In genomic region chr11:61690706-61691377, GRCh38 we compare ENCODE assay signal across 21 cellular contexts. TPM values are rescaled to one million over a fixed set of nuclear protein-coding genes. Genes with fewer than 3 reads are reported as not detected.
DNase-seq lines count a peak whose midpoint lies in the region; ATAC-seq, FAIRE-seq and TF ChIP-seq lines count a peak whose summit lies in the region.
"Had no signal": no experiment of that assay in that cellular context is flagged by ENCODE, and none has a peak within 500 bp of the region (broad histone marks: within the 10 kb centered on the region; RNA-seq: fewer than 3 reads in every experiment).

No MANE protein-coding gene starts in this region.

- no peak for FAIRE-seq in HepG2 (lab: Jason Lieb, UNC)
- FAIRE-seq: GM12878 had no signal

- no peak overlapping the region for H2AFZ ChIP-seq in HepG2 (ENCODE audit: low read length)

- H3K9me3 Mint-ChIP-seq in natural killer cell: no peaks in the 10 kb centered on the region
- H3K9me3 Mint-ChIP-seq: activated CD4-positive, alpha-beta T cell treated with anti-CD3 and anti-CD28 coated beads, Interleukin-2, amount 10 ng/mL, durations not matched to agents 7 days and 5 days had no signal

- in situ Hi-C loops in HepG2 (cut with HindIII; ENCODE audit: extremely low pct_ligation_motif_present, low pct_unique_long_range_greater_than_20kb): no loop called here

- TF ChIP-seq CTCF in HepG2 (CRISPR knock-in tag; IDR thresholded peaks at IDR 0.05) (no peak), psoas muscle (IDR thresholded peaks at IDR 0.05) (no peak), natural killer cell (IDR thresholded peaks at IDR 0.05) (no peak)

- TF ChIP-seq EP300 in HepG2 (IDR thresholded peaks at IDR 0.05; ENCODE audit: low read depth in 2 of 2, low read length in 2 of 2) (no peak), HepG2 (CRISPR knock-in tag; IDR thresholded peaks at IDR 0.05; ENCODE audit: borderline replicate concordance) (no peak)

- H3K4me2 ChIP-seq in HepG2 (ENCODE audit: low read depth, low read length): no peak overlapping the region

- POLR2A ChIA-PET in HepG2 (lab: Yijun Ruan, JAX): no interaction called here

- H3K27me3 ChIP-seq in mucosa of rectum (ENCODE audit: control insufficient read depth in 2 of 2, insufficient read depth in 2 of 2, low read length in 2 of 2) (no peaks in the 10 kb centered on the region), HepG2 (ENCODE audit: control insufficient read depth in 1 of 2, insufficient read depth in 2 of 2, low read length in 2 of 2) (no peaks in the 10 kb centered on the region), psoas muscle (ENCODE audit: insufficient read depth in 3 of 3, low read length in 2 of 3) (no peaks in the 10 kb centered on the region)
- H3K27me3 ChIP-seq: gastroesophageal sphincter had no signal

- H3K4me3 ChIP-seq in mucosa of rectum (ENCODE audit: low read length in 2 of 2) (peak overlapping the region; percentile 4 to 7), HepG2 (replicated peaks in 1 of 3; ENCODE audit: insufficient read depth in 1 of 3, low read depth in 2 of 3, low read length in 3 of 3) (no peak overlapping the region), psoas muscle (no peak overlapping the region)
- H3K4me3 ChIP-seq: gastroesophageal sphincter, GM12878, upper lobe of left lung had no signal

- H3K9me3 ChIP-seq in mucosa of rectum (ENCODE audit: control insufficient read depth in 2 of 2, low read length in 2 of 2) (no peaks in the 10 kb centered on the region), HepG2 (ENCODE audit: low read length) (no peaks in the 10 kb centered on the region), psoas muscle (no peaks in the 10 kb centered on the region)
- H3K9me3 ChIP-seq: gastroesophageal sphincter, upper lobe of left lung had no signal

- CTCF ChIA-PET in HepG2 (lab: Yijun Ruan, JAX; ENCODE audit: low intra/inter-chr PET ratio, low total read pairs): no interaction called here

- TF ChIP-seq POLR2A in HepG2 (IDR thresholded peaks at IDR 0.05; ENCODE audit: insufficient read depth in 1 of 2, low read depth in 2 of 2, low read length in 2 of 2): no peak

- H3K4me3 Mint-ChIP-seq in natural killer cell: no peak overlapping the region
- H3K4me3 Mint-ChIP-seq: activated CD4-positive, alpha-beta T cell treated with anti-CD3 and anti-CD28 coated beads, Interleukin-2, amount 10 ng/mL, durations not matched to agents 7 days and 5 days had no signal

- ATAC-seq in HepG2: no peak
- ATAC-seq in psoas muscle: no peak
- ATAC-seq in natural killer cell: no peak
- ATAC-seq: gastroesophageal sphincter; GM12878; sciatic nerve; stimulated activated naive CD8-positive, alpha-beta T cell treated with anti-CD3 and anti-CD28 coated beads, Interleukin-15, Interleukin-2, amounts not matched to agents 100 U/mL and 50 U/mL, for 24 hours had no signal

- peaks cover 7% of the 10 kb centered on the region for H4K20me1 ChIP-seq in HepG2 (ENCODE audit: insufficient read depth, low read length)

- H3K36me3 Mint-ChIP-seq in natural killer cell: no peaks in the 10 kb centered on the region

- BruUV-seq in HepG2 (replicated peaks; lab: Mats Ljungman, UMichigan): no TSS peak

- DNase-seq in COLO668 (lab: John Stamatoyannopoulos, UW; ENCODE audit: unreplicated experiment) (peak; percentile 44), NCI-H128 (lab: John Stamatoyannopoulos, UW; ENCODE audit: unreplicated experiment) (peak; percentile 46), NCI-H345 treated with DMSO at 0.1 percent for 48 hours (lab: John Stamatoyannopoulos, UW; ENCODE audit: unreplicated experiment) (peak; percentile 86), HepG2 (ENCODE audit: low spot score) (no peak), NCI-H1048 (lab: John Stamatoyannopoulos, UW) (no peak), psoas muscle (no peak), natural killer cell (no peak)
- DNase-seq: activated CD4-positive, alpha-beta T cell treated with anti-CD3 and anti-CD28 coated beads, Interleukin-2, amount 10 ng/mL, durations not matched to agents 7 days and 5 days; activated CD8-positive, alpha-beta memory T cell treated with anti-CD3 and anti-CD28 coated beads, Interleukin-2, amount 50 U/mL, for 4 hours; activated gamma-delta T cell; central memory CD4-positive, alpha-beta T cell; GDM1; Karpas-422; NCI-H1930; occipital lobe; stimulated activated naive CD8-positive, alpha-beta T cell treated with anti-CD3 and anti-CD28 coated beads, Interleukin-15, Interleukin-2, amounts not matched to agents 100 U/mL and 50 U/mL, for 24 hours had no signal

- peaks cover 5% of the 10 kb centered on the region in 2 donors for H3K4me1 Mint-ChIP-seq in natural killer cell

- no peak overlapping the region for H3K27ac Mint-ChIP-seq in natural killer cell
- H3K27ac Mint-ChIP-seq: activated CD4-positive, alpha-beta T cell treated with anti-CD3 and anti-CD28 coated beads, Interleukin-2, amount 10 ng/mL, durations not matched to agents 7 days and 5 days had no signal

- TF ChIP-seq RAD21 in HepG2 (CRISPR knock-in tag; IDR thresholded peaks at IDR 0.05): no peak

- H3K27me3 Mint-ChIP-seq in natural killer cell (ENCODE audit: low read depth in 2 of 2): peaks cover 4 to 26% of the 10 kb centered on the region in 2 donors

- 94% methylated on average over 17 of the region's 17 CpGs for WGBS in HepG2 (ENCODE audit: low lambda C conversion rate)
- 81 to 84% (median 83%) methylated on average over 17 of the region's 17 CpGs for WGBS in psoas muscle, 3 donors

- H3K4me1 ChIP-seq in mucosa of rectum (ENCODE audit: control insufficient read depth in 2 of 2, insufficient read depth in 2 of 2, low read length in 2 of 2): peaks cover 48 to 67% of the 10 kb centered on the region in 2 donors
- peaks cover 48% of the 10 kb centered on the region for H3K4me1 ChIP-seq in HepG2 (ENCODE audit: insufficient read depth, low read length)
- peaks cover 48% of the 10 kb centered on the region for H3K4me1 ChIP-seq in psoas muscle

- no peaks in the 10 kb centered on the region for H3K36me3 ChIP-seq in mucosa of rectum (ENCODE audit: control insufficient read depth in 2 of 2, insufficient read depth in 2 of 2, low read length in 2 of 2)
- no peaks in the 10 kb centered on the region; a peak in 3 of 5 replicates for H3K36me3 ChIP-seq in HepG2 (replicated peaks in 1 of 2; ENCODE audit: control insufficient read depth in 1 of 2, insufficient read depth in 2 of 2, low read length in 2 of 2)
- H3K36me3 ChIP-seq in psoas muscle (ENCODE audit: insufficient read depth in 1 of 2, low read depth in 1 of 2): no peaks in the 10 kb centered on the region
- H3K36me3 ChIP-seq: gastroesophageal sphincter, upper lobe of left lung had no signal

- H3K79me2 ChIP-seq in HepG2 (ENCODE audit: insufficient read depth, low read length): peaks cover 47% of the 10 kb centered on the region

- H3K27ac ChIP-seq in mucosa of rectum (ENCODE audit: low read depth in 2 of 2, low read length in 2 of 2) (peak overlapping the region; percentile 83 to 87), HepG2 (ENCODE audit: extremely low read length, insufficient read depth, low read length) (no peak overlapping the region), psoas muscle (no peak overlapping the region)

- peak overlapping the region in 1 of 2 donors; percentile 71 for H3K9ac ChIP-seq in mucosa of rectum (ENCODE audit: low read depth in 1 of 2, low read length in 2 of 2)
- no peak overlapping the region for H3K9ac ChIP-seq in HepG2 (ENCODE audit: insufficient read depth, low read depth, low read length)

- intact Hi-C loops in HepG2 (cut with micrococcal nuclease; ENCODE audit: unreplicated experiment) (no loop called here), psoas muscle (cut with DNase I) (no loop called here), natural killer cell (cut with micrococcal nuclease) (no loop called here)

TF ChIP-seq in HepG2, 621 proteins besides CTCF, POLR2A, EP300 and RAD21:
- TF ChIP-seq ZFP36L2 (CRISPR knock-in tag; IDR thresholded peaks at IDR 0.05) (no peak), MBD4 (IDR thresholded peaks at IDR 0.05; ENCODE audit: borderline replicate concordance, low read length) (no peak), XRCC5 (optimal IDR thresholded peaks at IDR 0.05; ENCODE audit: low read length) (no peak), ZNF225 (CRISPR knock-in tag; IDR thresholded peaks at IDR 0.05) (no peak)

RNA-seq across cellular contexts. Expression of gene DAGLA, which starts 10.7 kb away (rescaled TPM):
- 2.3 and 3.9 TPM in 2 replicates for total RNA-seq in HepG2 (2016; rRNA removed; fragmentation: Illumina TruSeq; extraction: Trizol)
- total RNA-seq in HepG2 (2016; cell fraction: cytosol; rRNA removed; fragmentation: Illumina TruSeq; extraction: Trizol; ENCODE audit: low read depth): 0.61 and 0.88 TPM in 2 replicates
- 2.1 and 3.9 TPM in 2 replicates for total RNA-seq in HepG2 (2016; cell fraction: insoluble cytoplasmic fraction; rRNA removed; fragmentation: Illumina TruSeq; extraction: Trizol)
- 2.2 and 2.4 TPM in 2 replicates for total RNA-seq in HepG2 (2016; cell fraction: membrane; rRNA removed; fragmentation: Illumina TruSeq; extraction: Trizol)
- 4.9 and 6.5 TPM in 2 replicates for total RNA-seq in HepG2 (2016; cell fraction: nucleus; rRNA removed; fragmentation: Illumina TruSeq; extraction: Trizol)
- polyA plus RNA-seq in HepG2 (2011; rRNA removed): 2.6 and 3.3 TPM in 2 replicates
- polyA plus RNA-seq in HepG2 (2011; cell fraction: cytosol; rRNA removed): 1.5 and 2.1 TPM in 2 replicates
- 12.4 and 14.2 TPM in 2 replicates for polyA plus RNA-seq in HepG2 (2011; cell fraction: nucleus; rRNA removed)
- 2.6 and 5.3 TPM in 2 replicates for polyA plus RNA-seq in HepG2 (2012)
- 0.45 and 0.67 TPM in 2 replicates for polyA plus RNA-seq in HepG2 (2016; cell fraction: cytosol; fragmentation: Illumina TruSeq; extraction: Trizol; ENCODE audit: low read depth)
- 2.5 and 3.0 TPM in 2 replicates for polyA plus RNA-seq in HepG2 (2016; cell fraction: insoluble cytoplasmic fraction; fragmentation: Illumina TruSeq; extraction: Trizol; ENCODE audit: low read depth)
- polyA plus RNA-seq in HepG2 (2016; cell fraction: membrane; fragmentation: Illumina TruSeq; extraction: Trizol; ENCODE audit: low read depth): 1.5 and 1.9 TPM in 2 replicates
- 14.4 and 14.8 TPM in 2 replicates for polyA plus RNA-seq in HepG2 (2016; cell fraction: nucleus; fragmentation: Illumina TruSeq; extraction: Trizol; ENCODE audit: insufficient read depth, low read depth)
- 2.0 and 8.0 TPM in 2 replicates for polyA minus RNA-seq in HepG2 (2011; rRNA and poly(A)+ RNA removed; ENCODE audit: low replicate concordance)
- 2.2 and 3.0 TPM in 2 replicates for polyA minus RNA-seq in HepG2 (2011; cell fraction: cytosol; rRNA and poly(A)+ RNA removed)
- polyA minus RNA-seq in HepG2 (2011; cell fraction: nucleus; rRNA and poly(A)+ RNA removed): 4.6 TPM in 2 replicates
- total RNA-seq in psoas muscle: 1 to 10 TPM; 1.9 to 5.1 (median 3.3) TPM
- polyA plus RNA-seq in psoas muscle: 1 to 10 TPM in 2 of 3 donors, under 1 TPM in 1; 0.57 to 2.1 (median 1.7) TPM
- total RNA-seq in natural killer cell: under 1 TPM; 0.18 to 0.48 (median 0.38) TPM
- polyA plus RNA-seq: GM12878 had no signal

Comparison
In these comparisons a context has a peak if more than half of its experiments do, and no peak if none do; other contexts are left out.
1. DNase-seq: peak in COLO668 (single experiment), NCI-H128 (single experiment) and NCI-H345 treated with DMSO at 0.1 percent for 48 hours (single experiment); none in HepG2 (single experiment), NCI-H1048 (single experiment), psoas muscle (0 of 2) and natural killer cell (single experiment).
2. H3K27ac ChIP-seq: peak in mucosa of rectum (2 of 2); none in HepG2 (single experiment) and psoas muscle (single experiment).
3. H3K4me3 ChIP-seq: peak in mucosa of rectum (2 of 2); none in HepG2 (0 of 3) and psoas muscle (single experiment).